Comparison of ENCODE assay signal across 8 cellular contexts in the genomic region with DNA sequence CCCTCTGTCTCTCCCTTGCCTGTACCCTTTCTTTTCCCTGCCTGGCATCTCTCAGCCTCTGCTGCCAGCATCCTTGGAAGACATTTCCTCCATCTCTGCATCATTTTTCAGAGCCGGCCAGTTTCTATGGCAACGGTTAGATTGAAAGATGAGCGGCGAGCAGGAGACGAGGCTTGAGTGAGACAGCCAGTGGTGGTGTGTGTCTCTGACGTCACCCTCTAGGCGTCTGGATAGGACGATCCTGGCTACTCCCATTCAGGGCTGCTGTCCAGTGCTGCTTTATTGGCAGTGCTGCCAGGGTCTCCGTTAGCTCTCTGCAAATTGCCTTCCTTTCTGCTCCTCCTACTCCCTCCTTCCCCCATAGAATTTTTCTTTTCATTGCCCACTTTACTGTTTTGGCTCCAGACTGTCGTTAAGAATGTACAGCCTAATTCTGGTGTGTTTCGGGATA. TPM values are rescaled to one million over a fixed set of nuclear protein-coding genes. Genes with fewer than 3 reads are reported as not detected.
DNase-seq lines count a peak whose midpoint lies in the region; ATAC-seq and TF ChIP-seq lines count a peak whose summit lies in the region.

No MANE protein-coding gene starts in this region.

- intact Hi-C loops in testis (cut with DNase I; ENCODE audit: low total_unique reads) = no loop called here

- in situ Hi-C loops in T47D (cut with HindIII; ENCODE audit: low pct_unique_long_range_greater_than_20kb, low sequenced_read_pairs) = no loop called here

- H3K36me3 ChIP-seq in kidney epithelial cell (ENCODE audit: control insufficient read depth, insufficient read depth, low read length) = no peaks in the 10 kb centered on the region
- no peaks in the 10 kb centered on the region for H3K36me3 ChIP-seq in testis (ENCODE audit: low read depth, missing control alignments)

- ATAC-seq in HG03139 (IDR thresholded peaks at IDR 0.05; ENCODE audit: unreplicated experiment) (no peak), GM18858 (IDR thresholded peaks at IDR 0.05; ENCODE audit: unreplicated experiment) (no peak)

- TF ChIP-seq CTCF in kidney epithelial cell (IDR thresholded peaks at IDR 0.05; ENCODE audit: insufficient read depth, low read length, poor library complexity, severe bottlenecking) = no peak
- no peak for TF ChIP-seq CTCF in testis (IDR thresholded peaks at IDR 0.05)

- H3K27ac ChIP-seq in testis = no peak overlapping the region

- H3K4me3 ChIP-seq in kidney epithelial cell (ENCODE audit: low read depth, low read length) (no peak overlapping the region), testis (no peak overlapping the region)

- TF ChIP-seq EP300 in Ishikawa (IDR thresholded peaks at IDR 0.05; ENCODE audit: borderline replicate concordance) = no peak

- peak; percentile 84 to 93 for DNase-seq in T47D (ENCODE audit: low read depth in 1 of 2, low spot score in 1 of 2)
- peak; percentile 60 for DNase-seq in kidney epithelial cell (ENCODE audit: low read depth)
- peak; percentile 79 for DNase-seq in testis
- no peak for DNase-seq in NCI-H510A treated with DMSO at 0.1 percent for 48 hours (lab: John Stamatoyannopoulos, UW)
- DNase-seq in NCI-H526 (lab: John Stamatoyannopoulos, UW) = no peak

- TF ChIP-seq POLR2A in testis (IDR thresholded peaks at IDR 0.05) = no peak

- no peaks in the 10 kb centered on the region for H3K9me3 ChIP-seq in testis

- TF ChIP-seq RAD21 in Ishikawa (IDR thresholded peaks at IDR 0.05; ENCODE audit: low read depth) = no peak; the same call in 1 of the 2 replicates

- WGBS in testis, 2 donors = 31 to 45% methylated on average over 11 of the region's 11 CpGs

- H3K4me1 ChIP-seq in testis = no peaks in the 10 kb centered on the region

- H3K27me3 ChIP-seq in kidney epithelial cell (ENCODE audit: control insufficient read depth, insufficient read depth, low read length) (no peaks in the 10 kb centered on the region), testis (no peaks in the 10 kb centered on the region)

TF ChIP-seq in Ishikawa, 13 proteins besides CTCF, POLR2A, EP300 and RAD21:
- TF ChIP-seq CEBPB (IDR thresholded peaks at IDR 0.05) = no peak
- TF ChIP-seq TCF12 (IDR thresholded peaks at IDR 0.05; ENCODE audit: low read depth) = peak; percentile 27; the same call in 1 of the 2 replicates
- TF ChIP-seq CREB1 (IDR thresholded peaks at IDR 0.05; ENCODE audit: low read depth) = peak; percentile 45; the same call in 1 of the 2 replicates
- TF ChIP-seq USF1 (IDR thresholded peaks at IDR 0.05) = no peak
- TF ChIP-seq FOXM1 (IDR thresholded peaks at IDR 0.05; ENCODE audit: borderline replicate concordance, low read depth) = no peak
- TF ChIP-seq, protein P1, sequence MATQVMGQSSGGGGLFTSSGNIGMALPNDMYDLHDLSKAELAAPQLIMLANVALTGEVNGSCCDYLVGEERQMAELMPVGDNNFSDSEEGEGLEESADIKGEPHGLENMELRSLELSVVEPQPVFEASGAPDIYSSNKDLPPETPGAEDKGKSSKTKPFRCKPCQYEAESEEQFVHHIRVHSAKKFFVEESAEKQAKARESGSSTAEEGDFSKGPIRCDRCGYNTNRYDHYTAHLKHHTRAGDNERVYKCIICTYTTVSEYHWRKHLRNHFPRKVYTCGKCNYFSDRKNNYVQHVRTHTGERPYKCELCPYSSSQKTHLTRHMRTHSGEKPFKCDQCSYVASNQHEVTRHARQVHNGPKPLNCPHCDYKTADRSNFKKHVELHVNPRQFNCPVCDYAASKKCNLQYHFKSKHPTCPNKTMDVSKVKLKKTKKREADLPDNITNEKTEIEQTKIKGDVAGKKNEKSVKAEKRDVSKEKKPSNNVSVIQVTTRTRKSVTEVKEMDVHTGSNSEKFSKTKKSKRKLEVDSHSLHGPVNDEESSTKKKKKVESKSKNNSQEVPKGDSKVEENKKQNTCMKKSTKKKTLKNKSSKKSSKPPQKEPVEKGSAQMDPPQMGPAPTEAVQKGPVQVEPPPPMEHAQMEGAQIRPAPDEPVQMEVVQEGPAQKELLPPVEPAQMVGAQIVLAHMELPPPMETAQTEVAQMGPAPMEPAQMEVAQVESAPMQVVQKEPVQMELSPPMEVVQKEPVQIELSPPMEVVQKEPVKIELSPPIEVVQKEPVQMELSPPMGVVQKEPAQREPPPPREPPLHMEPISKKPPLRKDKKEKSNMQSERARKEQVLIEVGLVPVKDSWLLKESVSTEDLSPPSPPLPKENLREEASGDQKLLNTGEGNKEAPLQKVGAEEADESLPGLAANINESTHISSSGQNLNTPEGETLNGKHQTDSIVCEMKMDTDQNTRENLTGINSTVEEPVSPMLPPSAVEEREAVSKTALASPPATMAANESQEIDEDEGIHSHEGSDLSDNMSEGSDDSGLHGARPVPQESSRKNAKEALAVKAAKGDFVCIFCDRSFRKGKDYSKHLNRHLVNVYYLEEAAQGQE (IDR thresholded peaks at IDR 0.05; ENCODE audit: low read depth) = peak; percentile 93
- 0 out of 2 replicates have a peak, but pooled peaks have one; percentile 11 for TF ChIP-seq NFIC (IDR thresholded peaks at IDR 0.05)
TF ChIP-seq in Ishikawa: peak in this region for 4.

RNA-seq across cellular contexts. Expression of gene TRAK1, which starts 57.9 kb away (rescaled TPM):
- total RNA-seq in kidney epithelial cell (40.6 and 41.7 TPM in 2 replicates), testis (10 to 100 TPM; 94.1 to 95.9 TPM)
- polyA plus RNA-seq in testis (ENCODE audit: insufficient read depth, low read depth, low replicate concordance) = 32.0 TPM

Comparison
In these comparisons a context has a peak if more than half of its experiments do, and no peak if none do; other contexts are left out.
1. DNase-seq: peak in T47D (2 of 2), kidney epithelial cell (single experiment) and testis (single experiment); none in NCI-H510A treated with DMSO at 0.1 percent for 48 hours (single experiment) and NCI-H526 (0 of 2).